11 cellular contexts compared by ENCODE assay signal in the genomic region with DNA sequence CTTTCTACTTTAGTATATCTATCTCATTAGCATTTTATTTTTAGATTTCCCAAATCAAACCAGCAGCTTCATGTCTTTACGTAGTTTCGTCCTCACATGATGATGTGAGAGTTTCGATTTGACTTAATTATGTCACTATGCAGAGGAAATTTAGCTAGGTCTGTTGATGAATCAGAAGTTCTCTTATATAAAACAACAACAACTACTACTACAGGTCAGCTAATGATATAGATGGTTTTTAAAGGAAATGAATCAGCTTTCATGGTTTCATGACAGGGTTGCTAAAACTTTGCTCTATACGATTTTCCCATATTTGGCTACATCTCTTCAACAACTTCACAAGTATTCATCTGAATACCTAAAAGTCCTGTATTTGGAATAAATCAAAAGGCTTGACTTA. TPM values are rescaled to one million over a fixed set of nuclear protein-coding genes. Genes with fewer than 3 reads are reported as not detected.
DNase-seq lines count a peak whose midpoint lies in the region; TF ChIP-seq lines count a peak whose summit lies in the region.
"Had no signal": no experiment of that assay in that cellular context is flagged by ENCODE, and none has a peak within 500 bp of the region (broad histone marks: within the 10 kb centered on the region; RNA-seq: fewer than 3 reads in every experiment).

No MANE protein-coding gene starts in this region.

- H4K20me1 ChIP-seq in GM23248 (ENCODE audit: insufficient read depth): no peaks in the 10 kb centered on the region

- DNase-seq in ELR (ENCODE audit: low read depth) (peak; percentile 88), GM23248 (peak; percentile 54), iris pigment epithelial cell (ENCODE audit: low read depth) (peak; percentile 86), NCI-H345 treated with DMSO at 0.1 percent for 48 hours (lab: John Stamatoyannopoulos, UW; ENCODE audit: unreplicated experiment) (no peak), cerebellum (ENCODE audit: low spot score) (no peak), vagina (ENCODE audit: extremely low spot score in 2 of 2) (no peak)
- no peak for DNase-seq in T-helper 2 cell treated with Interferon-gamma antibody and Interleukin-4, amounts not matched to agents 5 μg/mL and 100 μg/mL, for 36 hours (ENCODE audit: low spot score)
- DNase-seq in effector CD8-positive, alpha-beta T cell (lab: John Stamatoyannopoulos, UW): no peak
- DNase-seq: NCI-H524 treated with DMSO at 0.1 percent for 48 hours, stomach had no signal

- no peak overlapping the region for H3K9ac ChIP-seq in GM23248
- H3K9ac ChIP-seq: parathyroid adenoma had no signal

- no peaks in the 10 kb centered on the region for H3K9me3 Mint-ChIP-seq in T-helper 2 cell treated with Interferon-gamma antibody and Interleukin-4, amounts not matched to agents 5 μg/mL and 100 μg/mL, for 36 hours

- H3K27me3 Mint-ChIP-seq in T-helper 2 cell treated with Interferon-gamma antibody and Interleukin-4, amounts not matched to agents 5 μg/mL and 100 μg/mL, for 36 hours (ENCODE audit: low read depth): peaks cover 20% of the 10 kb centered on the region

- peak overlapping the region; percentile 36 for H3K27ac ChIP-seq in GM23248
- H3K27ac ChIP-seq in vagina: no peak overlapping the region
- H3K27ac ChIP-seq: parathyroid adenoma, stomach had no signal

- H3K36me3 ChIP-seq in GM23248 (ENCODE audit: low read depth) (no peaks in the 10 kb centered on the region), vagina (no peaks in the 10 kb centered on the region)
- H3K36me3 ChIP-seq: stomach had no signal

- no peak for TF ChIP-seq CTCF in vagina (IDR thresholded peaks at IDR 0.05)

- peak overlapping the region; percentile 32 for H3K4me2 ChIP-seq in GM23248 (ENCODE audit: unreplicated experiment)

- peak overlapping the region; percentile 1 for H3K4me3 Mint-ChIP-seq in T-helper 2 cell treated with Interferon-gamma antibody and Interleukin-4, amounts not matched to agents 5 μg/mL and 100 μg/mL, for 36 hours

- H3K4me3 ChIP-seq in GM23248 (no peak overlapping the region), vagina (no peak overlapping the region)
- H3K4me3 ChIP-seq: stomach had no signal

- in situ Hi-C loops in GM23248 (cut with MboI): no loop called here

- H3K9me3 ChIP-seq in GM23248 (ENCODE audit: low read depth) (no peaks in the 10 kb centered on the region), vagina (no peaks in the 10 kb centered on the region)
- H3K9me3 ChIP-seq: stomach had no signal

- H3K4me1 ChIP-seq in GM23248 (ENCODE audit: insufficient read depth): peaks cover 38% of the 10 kb centered on the region
- peaks cover 46% of the 10 kb centered on the region for H3K4me1 ChIP-seq in vagina

- H3K4me1 Mint-ChIP-seq in T-helper 2 cell treated with Interferon-gamma antibody and Interleukin-4, amounts not matched to agents 5 μg/mL and 100 μg/mL, for 36 hours (ENCODE audit: low read depth): peaks cover 27% of the 10 kb centered on the region

- H3K27ac Mint-ChIP-seq in T-helper 2 cell treated with Interferon-gamma antibody and Interleukin-4, amounts not matched to agents 5 μg/mL and 100 μg/mL, for 36 hours: peak overlapping the region; percentile 17

- peaks cover 3% of the 10 kb centered on the region; the same call in 1 of the 2 replicates for H3K9me2 ChIP-seq in GM23248 (ENCODE audit: insufficient read depth)

- H2AFZ ChIP-seq in GM23248: no peak overlapping the region
- H2AFZ ChIP-seq: parathyroid adenoma had no signal

- H3K27me3 ChIP-seq in GM23248 (replicated peaks; ENCODE audit: insufficient read depth): no peaks in the 10 kb centered on the region
- H3K27me3 ChIP-seq in vagina: no peaks in the 10 kb centered on the region
- H3K27me3 ChIP-seq: stomach had no signal

- no peak for TF ChIP-seq POLR2A in vagina (IDR thresholded peaks at IDR 0.05)

- no peaks in the 10 kb centered on the region for H3K36me3 Mint-ChIP-seq in T-helper 2 cell treated with Interferon-gamma antibody and Interleukin-4, amounts not matched to agents 5 μg/mL and 100 μg/mL, for 36 hours (ENCODE audit: low read depth)

- peaks cover 58% of the 10 kb centered on the region for H3K79me2 ChIP-seq in GM23248 (ENCODE audit: insufficient read depth)

- 61 to 63% methylated on average over 4 of the region's 4 CpGs for WGBS in GM23248 (ENCODE audit: low coverage in 1 of 2, low lambda C conversion rate in 2 of 2, missing lambda C conversion rate in 2 of 2), 2 experiments

- intact Hi-C loops in vagina (cut with DNase I): no loop called here

- peaks cover 31% of the 10 kb centered on the region for H3F3A ChIP-seq in GM23248 (ENCODE audit: insufficient read depth)

RNA-seq across cellular contexts. Expression of gene JAZF1, which starts 28.6 kb away (rescaled TPM):
- 11.8 and 13.8 TPM in 2 replicates for total RNA-seq in GM23248 (2014; rRNA removed; shearing (Covaris generic))
- 19.6 and 19.8 TPM in 2 replicates for polyA plus RNA-seq in GM23248 (2016; fragmentation: Nextera tagmentation; extraction: Ambion mirVana)
- total RNA-seq in cerebellum (16.0 TPM), vagina (36.1 TPM)

Comparison
In these comparisons a context has a peak if more than half of its experiments do, and no peak if none do; other contexts are left out.
1. DNase-seq: peak in ELR (single experiment), GM23248 (single experiment) and iris pigment epithelial cell (single experiment); none in T-helper 2 cell treated with Interferon-gamma antibody and Interleukin-4, amounts not matched to agents 5 μg/mL and 100 μg/mL, for 36 hours (single experiment), effector CD8-positive, alpha-beta T cell (single experiment), NCI-H345 treated with DMSO at 0.1 percent for 48 hours (single experiment), cerebellum (single experiment) and vagina (0 of 2).